8 cellular contexts compared by ENCODE assay signal in genomic region chr11:116513894-116514293, GRCh38.
DNase-seq lines count a peak whose midpoint lies in the region; ATAC-seq and TF ChIP-seq lines count a peak whose summit lies in the region.
"Had no signal": no experiment of that assay in that cellular context is flagged by ENCODE, and none has a peak within 500 bp of the region (broad histone marks: within the 10 kb centered on the region; RNA-seq: fewer than 3 reads in every experiment).

No MANE protein-coding gene starts in this region.

- H3K9ac ChIP-seq in liver (ENCODE audit: low read depth in 1 of 2, low read length in 2 of 2), result no peak overlapping the region
- H3K9ac ChIP-seq: KMS-11 had no signal

- CTCF ChIA-PET in HEK293 (lab: Yijun Ruan, JAX), result interaction anchor here (0.6 to 2.0 kb wide), 4 partner anchors 15 to 284 kb away, joined by 3 to 12 read pairs (median 4); no protein-coding TSS in a partner anchor

- 43% methylated on average over 8 of the region's 8 CpGs for WGBS in liver
- 43 to 56% methylated on average over 8 of the region's 8 CpGs for WGBS in tibial nerve, 2 donors

- ATAC-seq in GM18519 (IDR thresholded peaks at IDR 0.05; ENCODE audit: low FRiP score, unreplicated experiment), result no peak

- TF ChIP-seq RAD21 in liver (IDR thresholded peaks at IDR 0.05), result peak; percentile 66 to 67

- POLR2A ChIA-PET in HEK293 (lab: Yijun Ruan, JAX), result no interaction called here

- H3K27ac ChIP-seq in HEK293 (ENCODE audit: extremely low read depth, low read depth, low read length) (no peak overlapping the region), liver (ENCODE audit: low read depth in 1 of 2, low read length in 2 of 2) (no peak overlapping the region), tibial nerve (no peak overlapping the region)
- H3K27ac ChIP-seq: KMS-11 had no signal

- no peak overlapping the region for H3K4me3 ChIP-seq in HEK293 (ENCODE audit: low read depth, low read length)
- H3K4me3 ChIP-seq in WI38 (ENCODE audit: low read depth, low read length), result no peak overlapping the region
- H3K4me3 ChIP-seq in liver (ENCODE audit: low read depth in 1 of 3, low read length in 3 of 3), result no peak overlapping the region
- H3K4me3 ChIP-seq in tibial nerve, result no peak overlapping the region

- H3K9me3 ChIP-seq in HEK293 (ENCODE audit: control insufficient read depth, insufficient read depth, low read depth, low read length) (no peaks in the 10 kb centered on the region), liver (ENCODE audit: control insufficient read depth in 4 of 4, low read length in 3 of 4) (no peaks in the 10 kb centered on the region), tibial nerve (no peaks in the 10 kb centered on the region)

- H3K27me3 ChIP-seq in liver (ENCODE audit: control insufficient read depth in 4 of 4, insufficient read depth in 4 of 4, low read length in 3 of 4) (no peaks in the 10 kb centered on the region), tibial nerve (no peaks in the 10 kb centered on the region)

- DNase-seq in DMS53 treated with DMSO at 0.1 percent for 48 hours (lab: John Stamatoyannopoulos, UW; ENCODE audit: unreplicated experiment), result peak; percentile 3
- no peak for DNase-seq in tibial nerve (ENCODE audit: low spot score in 2 of 2)
- no peak for DNase-seq in activated gamma-delta T cell (lab: John Stamatoyannopoulos, UW)

- no peak for TF ChIP-seq POLR2A in tibial nerve (IDR thresholded peaks at IDR 0.05)

- H3K4me1 ChIP-seq in HEK293 (ENCODE audit: control insufficient read depth, insufficient read depth, low read length), result no peaks in the 10 kb centered on the region
- no peaks in the 10 kb centered on the region for H3K4me1 ChIP-seq in liver (ENCODE audit: control insufficient read depth in 4 of 4, insufficient read depth in 4 of 4, low read length in 3 of 4)
- H3K4me1 ChIP-seq in tibial nerve, result no peaks in the 10 kb centered on the region

- H3K36me3 ChIP-seq in HEK293 (ENCODE audit: control insufficient read depth in 2 of 2, insufficient read depth in 1 of 2, low read length in 2 of 2) (no peaks in the 10 kb centered on the region), liver (ENCODE audit: control insufficient read depth in 4 of 4, insufficient read depth in 3 of 4, low read depth in 1 of 4, low read length in 3 of 4) (no peaks in the 10 kb centered on the region), tibial nerve (no peaks in the 10 kb centered on the region)

- TF ChIP-seq EP300 in tibial nerve (IDR thresholded peaks at IDR 0.05), result no peak

- no peak for TF ChIP-seq CTCF in HEK293 (tag by site-specific recombination; IDR thresholded peaks at IDR 0.05)
- 0 out of 2 replicates have a peak, but pooled peaks have one; percentile 15 for TF ChIP-seq CTCF in WI38 (IDR thresholded peaks at IDR 0.05; ENCODE audit: low read depth, low read length)
- peak; percentile 50 for TF ChIP-seq CTCF in liver (IDR thresholded peaks at IDR 0.05; ENCODE audit: low read depth, low read length, missing input control)
- no peak for TF ChIP-seq CTCF in tibial nerve (IDR thresholded peaks at IDR 0.05)

TF ChIP-seq in HEK293, 187 proteins besides CTCF, POLR2A, EP300 and RAD21:
- TF ChIP-seq ZNF530 (tag by site-specific recombination; IDR thresholded peaks at IDR 0.05; ENCODE audit: low read depth) (no peak), ZNF426 (tag by site-specific recombination; IDR thresholded peaks at IDR 0.05) (peak; percentile 8; the same call in 1 of the 2 replicates), ZNF664 (tag by site-specific recombination; IDR thresholded peaks at IDR 0.05) (no peak), ZNF555 (tag by site-specific recombination; conservative IDR thresholded peaks at IDR 0.05) (0 out of 2 replicates have a peak, but pooled peaks have one; percentile 3)

TF ChIP-seq in liver, 16 proteins besides CTCF, POLR2A, EP300 and RAD21:
- TF ChIP-seq HNF4A (conservative IDR thresholded peaks at IDR 0.05) (no peak), REST (IDR thresholded peaks at IDR 0.05) (no peak), ZBTB33 (IDR thresholded peaks at IDR 0.05) (no peak), ATF3 (IDR thresholded peaks at IDR 0.05) (no peak), FOXA1 (IDR thresholded peaks at IDR 0.05) (no peak), EGR1 (IDR thresholded peaks at IDR 0.05; ENCODE audit: low read depth in 2 of 2) (no peak)

Comparison
In these comparisons a context has a peak if more than half of its experiments do, and no peak if none do; other contexts are left out.
1. CTCF ChIP-seq: peak in WI38 (single experiment) and liver (single experiment); none in HEK293 (single experiment) and tibial nerve (0 of 5).